ENCODE assay signal across 1 cellular context in genomic region chr7:653829-654764, GRCh38.
A peak's percentile ranks its signal among the peaks of the same experiment; 100 is the strongest.
TF ChIP-seq lines count a peak whose summit lies in the region.

No MANE protein-coding gene starts in this region.

TF ChIP-seq in HepG2, 621 proteins besides CTCF, POLR2A, EP300 and RAD21 (continued from another document and continues in another):
- TF ChIP-seq KIAA2018 (CRISPR knock-in tag; IDR thresholded peaks at IDR 0.05; ENCODE audit: borderline replicate concordance) (no peak), ZNF225 (CRISPR knock-in tag; IDR thresholded peaks at IDR 0.05) (no peak), LCORL (IDR thresholded peaks at IDR 0.05) (peak; percentile 55), LCORL (CRISPR knock-in tag; IDR thresholded peaks at IDR 0.05) (no peak), RFX1 (IDR thresholded peaks at IDR 0.05) (no peak), CREBL2 (CRISPR knock-in tag; IDR thresholded peaks at IDR 0.05; ENCODE audit: borderline replicate concordance) (no peak), ADNP (CRISPR knock-in tag; IDR thresholded peaks at IDR 0.05) (no peak), SRSF9 (IDR thresholded peaks at IDR 0.05; ENCODE audit: borderline replicate concordance, insufficient read depth, low read depth, low read length, poor library complexity, severe bottlenecking) (no peak), NFRKB (IDR thresholded peaks at IDR 0.05) (0 out of 2 replicates have a peak, but pooled peaks have one; percentile 3), ZNF446 (CRISPR knock-in tag; IDR thresholded peaks at IDR 0.05) (no peak), ZNF441 (CRISPR knock-in tag; IDR thresholded peaks at IDR 0.05; ENCODE audit: borderline replicate concordance) (no peak), RELA (CRISPR knock-in tag; IDR thresholded peaks at IDR 0.05) (no peak), PHF21A (CRISPR knock-in tag; IDR thresholded peaks at IDR 0.05) (no peak), BCLAF1 (IDR thresholded peaks at IDR 0.05) (no peak), ZNF512B (CRISPR knock-in tag; IDR thresholded peaks at IDR 0.05; ENCODE audit: borderline replicate concordance) (no peak), ZNF776 (CRISPR knock-in tag; IDR thresholded peaks at IDR 0.05) (no peak), HOXA5 (CRISPR knock-in tag; IDR thresholded peaks at IDR 0.05) (no peak), ATF2 (CRISPR knock-in tag; IDR thresholded peaks at IDR 0.05) (no peak), ZNF770 (CRISPR knock-in tag; IDR thresholded peaks at IDR 0.05) (no peak), ZNF839 (CRISPR knock-in tag; IDR thresholded peaks at IDR 0.05; ENCODE audit: borderline replicate concordance) (no peak), NBN (conservative IDR thresholded peaks at IDR 0.05) (0 out of 2 replicates have a peak, but pooled peaks have one; percentile 7), ZNF547 (CRISPR knock-in tag; IDR thresholded peaks at IDR 0.05) (no peak), HIC2 (CRISPR knock-in tag; IDR thresholded peaks at IDR 0.05; ENCODE audit: low read depth) (no peak), GATAD2A (CRISPR knock-in tag; IDR thresholded peaks at IDR 0.05) (no peak), TFDP2 (CRISPR knock-in tag; IDR thresholded peaks at IDR 0.05) (no peak), RBFOX2 (IDR thresholded peaks at IDR 0.05; ENCODE audit: low read depth, low read length) (no peak), NR2F2 (IDR thresholded peaks at IDR 0.05; ENCODE audit: borderline replicate concordance, low read depth) (no peak), DBP (CRISPR knock-in tag; IDR thresholded peaks at IDR 0.05; ENCODE audit: not compliant biosample characterization) (no peak), SMC3 (IDR thresholded peaks at IDR 0.05; ENCODE audit: low read length) (no peak), TERF1 (CRISPR knock-in tag; IDR thresholded peaks at IDR 0.05) (no peak), FOXA1 (IDR thresholded peaks at IDR 0.05) (peak; percentile 4), FOXA1 (CRISPR knock-in tag; IDR thresholded peaks at IDR 0.05) (no peak), NFE2 (CRISPR knock-in tag; IDR thresholded peaks at IDR 0.05) (no peak), ZNF749 (CRISPR knock-in tag; IDR thresholded peaks at IDR 0.05; ENCODE audit: borderline replicate concordance) (no peak), ARNTL (CRISPR knock-in tag; IDR thresholded peaks at IDR 0.05) (no peak), REXO4 (CRISPR knock-in tag; IDR thresholded peaks at IDR 0.05; ENCODE audit: borderline replicate concordance) (no peak), ZNF782 (CRISPR knock-in tag; IDR thresholded peaks at IDR 0.05; ENCODE audit: borderline replicate concordance) (no peak)
